31 cellular contexts compared by ENCODE assay signal in genomic region chr5:11037080-11037479, GRCh38.
DNase-seq lines count a peak whose midpoint lies in the region; ATAC-seq, FAIRE-seq and TF ChIP-seq lines count a peak whose summit lies in the region.
"Had no signal": no experiment of that assay in that cellular context is flagged by ENCODE, and none has a peak within 500 bp of the region (broad histone marks: within the 10 kb centered on the region; RNA-seq: fewer than 3 reads in every experiment).

No MANE protein-coding gene starts in this region.

- SMC1A ChIA-PET in GM12878 (lab: Charles Lee; ENCODE audit: uncharacterized antibody, unreplicated experiment) = interaction anchor here (1.1 to 3.7 kb wide), 3 partner anchors 13 to 47 kb away, joined by 4 to 15 read pairs (median 6); no protein-coding TSS in a partner anchor

- H3K27me3 ChIP-seq in GM12878 (replicated peaks in 1 of 2; ENCODE audit: control insufficient read depth in 2 of 2, insufficient read depth in 2 of 2, low read length in 1 of 2) = no peaks in the 10 kb centered on the region
- H3K27me3 ChIP-seq: esophagus squamous epithelium had no signal

- peaks cover 25% of the 10 kb centered on the region for H3K27me3 Mint-ChIP-seq in stimulated activated memory B cell treated with anti-CD40 and anti-IgM and Interleukin-4, amounts not matched to agents 10 μg/mL and 1 μg/mL and 100 μg/mL, for 72 hours
- H3K27me3 Mint-ChIP-seq: activated CD4-positive, alpha-beta T cell treated with anti-CD3 and anti-CD28 coated beads, Interleukin-2, amount 10 ng/mL, durations not matched to agents 24 days and 14 days had no signal

- TF ChIP-seq CTCF in GM12878 (IDR thresholded peaks at IDR 0.05 in 2 of 3, conservative IDR thresholded peaks at IDR 0.05 in 1 of 3; ENCODE audit: control insufficient read depth in 2 of 3, extremely low read depth in 1 of 3, insufficient read depth in 1 of 3, low read depth in 3 of 3, low read length in 3 of 3) (no peak), D721Med (IDR thresholded peaks at IDR 0.05; ENCODE audit: insufficient read depth, missing control alignments) (no peak)

- H3K79me2 ChIP-seq in GM12878 (ENCODE audit: control insufficient read depth, insufficient read depth, low read length) = no peaks in the 10 kb centered on the region
- H3K79me2 ChIP-seq: parathyroid adenoma had no signal

- H3K36me3 ChIP-seq in GM12878 (ENCODE audit: control insufficient read depth in 2 of 2, insufficient read depth in 2 of 2, low read length in 1 of 2) = no peaks in the 10 kb centered on the region
- H3K36me3 ChIP-seq: esophagus squamous epithelium, tibial artery had no signal

- no peaks in the 10 kb centered on the region for H3K4me1 ChIP-seq in GM12878 (ENCODE audit: control insufficient read depth, insufficient read depth, low read length)
- H3K4me1 ChIP-seq: esophagus squamous epithelium, parathyroid adenoma, tibial artery had no signal

- no peak overlapping the region for H2AFZ ChIP-seq in GM12878 (ENCODE audit: control insufficient read depth, low read depth, low read length)
- H2AFZ ChIP-seq: GM23338, parathyroid adenoma had no signal

- TF ChIP-seq EP300 in GM12878 (IDR thresholded peaks at IDR 0.05; ENCODE audit: borderline replicate concordance in 1 of 2, control insufficient read depth in 1 of 2, low read depth in 2 of 2, low read length in 2 of 2) = no peak

- no peaks in the 10 kb centered on the region for H3K9me3 ChIP-seq in GM12878 (replicated peaks; ENCODE audit: control insufficient read depth, insufficient read depth, low read length)
- H3K9me3 ChIP-seq: esophagus squamous epithelium, mucosa of descending colon, tibial artery had no signal

- BruUV-seq in GM12878 (replicated peaks; lab: Mats Ljungman, UMichigan) = no TSS peak

- 9% methylated on average over 6 of the region's 6 CpGs for WGBS in GM12878 (ENCODE audit: insufficient coverage, insufficient replicate concordance, low lambda C conversion rate, missing lambda C conversion rate)

- CTCF ChIA-PET in GM12878 (lab: Yijun Ruan, JAX) = interaction anchor here (1.9 to 12.6 kb wide), 2 partner anchors 9 to 49 kb away, joined by 4 to 98 read pairs; no protein-coding TSS in a partner anchor

- no peak for TF ChIP-seq RAD21 in GM12878 (IDR thresholded peaks at IDR 0.05; ENCODE audit: insufficient read depth, low read depth, low read length)

- in situ Hi-C loops in GM12878 (cut with MboI) = no loop called here

- no peak overlapping the region for H3K4me3 Mint-ChIP-seq in stimulated activated memory B cell treated with anti-CD40 and anti-IgM and Interleukin-4, amounts not matched to agents 10 μg/mL and 1 μg/mL and 100 μg/mL, for 72 hours
- H3K4me3 Mint-ChIP-seq: activated CD4-positive, alpha-beta T cell treated with anti-CD3 and anti-CD28 coated beads, Interleukin-2, amount 10 ng/mL, durations not matched to agents 24 days and 14 days; activated naive CD8-positive, alpha-beta T cell treated with anti-CD3 and anti-CD28 coated beads, Interleukin-2, amount 50 U/mL, for 24 hours; activated T-cell treated with anti-CD3 and anti-CD28 coated beads, Interleukin-2, amount 50 U/mL, for 4 hours; B cell; CD8-positive, alpha-beta memory T cell; GM23338; HFFc6 had no signal

- H3K27ac Mint-ChIP-seq in stimulated activated memory B cell treated with anti-CD40 and anti-IgM and Interleukin-4, amounts not matched to agents 10 μg/mL and 1 μg/mL and 100 μg/mL, for 72 hours = no peak overlapping the region
- H3K27ac Mint-ChIP-seq: activated CD4-positive, alpha-beta T cell treated with anti-CD3 and anti-CD28 coated beads, Interleukin-2, amount 10 ng/mL, durations not matched to agents 24 days and 14 days; activated naive CD8-positive, alpha-beta T cell treated with anti-CD3 and anti-CD28 coated beads, Interleukin-2, amount 50 U/mL, for 24 hours; B cell; CD8-positive, alpha-beta memory T cell; GM23338; HFFc6 had no signal

- no peaks in the 10 kb centered on the region for H3K4me1 Mint-ChIP-seq in stimulated activated memory B cell treated with anti-CD40 and anti-IgM and Interleukin-4, amounts not matched to agents 10 μg/mL and 1 μg/mL and 100 μg/mL, for 72 hours
- H3K4me1 Mint-ChIP-seq: activated CD4-positive, alpha-beta T cell treated with anti-CD3 and anti-CD28 coated beads, Interleukin-2, amount 10 ng/mL, durations not matched to agents 24 days and 14 days; activated naive CD8-positive, alpha-beta T cell treated with anti-CD3 and anti-CD28 coated beads, Interleukin-2, amount 50 U/mL, for 24 hours; B cell; CD8-positive, alpha-beta memory T cell; GM23338 had no signal

- ATAC-seq in GM18867 (IDR thresholded peaks at IDR 0.05; ENCODE audit: unreplicated experiment) (peak; percentile 81), GM19467 (IDR thresholded peaks at IDR 0.05; ENCODE audit: unreplicated experiment) (peak; percentile 63), HG02981 (IDR thresholded peaks at IDR 0.05; ENCODE audit: unreplicated experiment) (peak; percentile 44), GM12878 (peak; percentile 83), GM21717 (IDR thresholded peaks at IDR 0.05; ENCODE audit: unreplicated experiment) (no peak)
- ATAC-seq in stimulated activated memory B cell treated with anti-CD40 and anti-IgM and Interleukin-4, amounts not matched to agents 10 μg/mL and 1 μg/mL and 100 μg/mL, for 72 hours = no peak
- ATAC-seq: activated naive CD8-positive, alpha-beta T cell treated with anti-CD3 and anti-CD28 coated beads, Interleukin-2, amount 50 U/mL, for 24 hours; activated T-cell treated with anti-CD3 and anti-CD28 coated beads, Interleukin-2, amount 50 U/mL, for 4 hours; GM23338; mucosa of descending colon; Panc1 had no signal

- H3K9ac ChIP-seq in GM12878 (ENCODE audit: control insufficient read depth, insufficient read depth, low read length) = no peak overlapping the region
- H3K9ac ChIP-seq: parathyroid adenoma had no signal

- POLR2A ChIA-PET in GM12878 (lab: Charles Lee) = interaction anchor here (2.2 kb wide), 1 partner anchor 10 kb away, joined by 7 read pairs; no protein-coding TSS in a partner anchor

- intact Hi-C loops in GM12878 (cut with micrococcal nuclease; ENCODE audit: unreplicated experiment) = loop anchor here (5.0 kb wide), 2 partner anchors 50 to 335 kb away; no protein-coding TSS in a partner anchor

- no peak overlapping the region for H3K4me3 ChIP-seq in GM12878
- H3K4me3 ChIP-seq: esophagus squamous epithelium, GM23338, mucosa of descending colon, smooth muscle cell, tibial artery had no signal

- no peaks in the 10 kb centered on the region for H3K9me3 Mint-ChIP-seq in stimulated activated memory B cell treated with anti-CD40 and anti-IgM and Interleukin-4, amounts not matched to agents 10 μg/mL and 1 μg/mL and 100 μg/mL, for 72 hours
- H3K9me3 Mint-ChIP-seq: activated CD4-positive, alpha-beta T cell treated with anti-CD3 and anti-CD28 coated beads, Interleukin-2, amount 10 ng/mL, durations not matched to agents 24 days and 14 days; activated naive CD8-positive, alpha-beta T cell treated with anti-CD3 and anti-CD28 coated beads, Interleukin-2, amount 50 U/mL, for 24 hours; activated T-cell treated with anti-CD3 and anti-CD28 coated beads, Interleukin-2, amount 50 U/mL, for 4 hours; CD8-positive, alpha-beta memory T cell; HFFc6 had no signal

- H3K4me2 ChIP-seq in GM12878 (ENCODE audit: control insufficient read depth, insufficient read depth) = no peak overlapping the region
- H3K4me2 ChIP-seq: GM23338, smooth muscle cell had no signal

- no peak for TF ChIP-seq POLR2A in GM12878 (IDR thresholded peaks at IDR 0.05; ENCODE audit: low read depth, low read length)

- no peaks in the 10 kb centered on the region for H3K36me3 Mint-ChIP-seq in stimulated activated memory B cell treated with anti-CD40 and anti-IgM and Interleukin-4, amounts not matched to agents 10 μg/mL and 1 μg/mL and 100 μg/mL, for 72 hours
- H3K36me3 Mint-ChIP-seq: CD8-positive, alpha-beta memory T cell had no signal

- DNase-seq in GM12878 (ENCODE audit: low read depth, low spot score) = no peak
- no peak for DNase-seq in D721Med (ENCODE audit: insufficient read length, low spot score)
- DNase-seq: activated CD4-positive, alpha-beta T cell treated with anti-CD3 and anti-CD28 coated beads, Interleukin-2, amount 10 ng/mL, durations not matched to agents 24 days and 14 days; activated gamma-delta T cell treated with Interleukin-2 at 50 U/mL for 16 hours; activated naive CD8-positive, alpha-beta T cell treated with anti-CD3 and anti-CD28 coated beads, Interleukin-2, amount 50 U/mL, for 24 hours; activated T-cell treated with anti-CD3 and anti-CD28 coated beads, Interleukin-2, amount 50 U/mL, for 4 hours; CD8-positive, alpha-beta memory T cell; central memory CD4-positive, alpha-beta T cell; esophagus squamous epithelium; foreskin melanocyte; HFFc6; mucosa of descending colon; NCI-H1092 treated with DMSO at 0.1 percent for 48 hours; NCI-H187; NCI-H2171; NCI-H524; SHP77; stimulated activated CD4-positive, alpha-beta T cell treated with anti-CD3 and anti-CD28 coated beads, Interleukin-1b, Interleukin-23, amount 100 ng/mL, for 48 hours; stimulated activated CD8-positive, alpha-beta memory T cell treated with anti-CD3 and anti-CD28 coated beads, Interleukin-4, amount 100 ng/mL, for 48 hours; tibial artery had no signal

- no peaks in the 10 kb centered on the region for H4K20me1 ChIP-seq in GM12878 (ENCODE audit: control insufficient read depth, insufficient read depth)

- H3K27ac ChIP-seq in GM12878 (ENCODE audit: control insufficient read depth, insufficient read depth) = no peak overlapping the region
- H3K27ac ChIP-seq: esophagus squamous epithelium, parathyroid adenoma, tibial artery, VCaP had no signal

- FAIRE-seq in GM12878 (lab: Jason Lieb, UNC) (no peak), D721Med (lab: Jason Lieb, UNC) (no peak)

- RAD21 ChIA-PET in GM12878 (lab: Charles Lee; ENCODE audit: unreplicated experiment) = interaction anchor here (2.9 kb wide), 1 partner anchor 49 kb away, joined by 11 read pairs; no protein-coding TSS in a partner anchor

TF ChIP-seq in GM12878, 131 proteins besides CTCF, POLR2A, EP300 and RAD21 (continues in another document):
- TF ChIP-seq MTA2 (IDR thresholded peaks at IDR 0.05; ENCODE audit: low read depth) (0 out of 2 replicates have a peak, but pooled peaks have one; percentile 27), SUPT20H (IDR thresholded peaks at IDR 0.05; ENCODE audit: borderline replicate concordance, control insufficient read depth, low read depth, low read length) (no peak)

Comparison
In these comparisons a context has a peak if more than half of its experiments do, and no peak if none do; other contexts are left out.
1. ATAC-seq: peak in GM18867 (single experiment), GM19467 (single experiment), HG02981 (single experiment) and GM12878 (single experiment); none in stimulated activated memory B cell treated with anti-CD40 and anti-IgM and Interleukin-4, amounts not matched to agents 10 μg/mL and 1 μg/mL and 100 μg/mL, for 72 hours (single experiment) and GM21717 (single experiment).